8 cellular contexts compared by ENCODE assay signal in genomic region chr7:22445140-22445722, GRCh38. TPM values are rescaled to one million over a fixed set of nuclear protein-coding genes. Genes with fewer than 3 reads are reported as not detected.
DNase-seq lines count a peak whose midpoint lies in the region; ATAC-seq and TF ChIP-seq lines count a peak whose summit lies in the region.

No MANE protein-coding gene starts in this region.

- peak overlapping the region; percentile 50 for H3K27ac ChIP-seq in mammary epithelial cell (ENCODE audit: insufficient read depth, low read depth, low read length)
- H3K27ac ChIP-seq in vagina = peak overlapping the region; percentile 44

- ATAC-seq in GM18861 (IDR thresholded peaks at IDR 0.05; ENCODE audit: unreplicated experiment) = no peak

- TF ChIP-seq POLR2A in vagina (IDR thresholded peaks at IDR 0.05) = no peak

- DNase-seq in NCI-H146 (lab: John Stamatoyannopoulos, UW) = peak; percentile 57
- DNase-seq in NCI-H146 treated with DMSO at 0.1 percent for 48 hours (lab: John Stamatoyannopoulos, UW; ENCODE audit: unreplicated experiment) = no peak
- peak; percentile 29 for DNase-seq in Jurkat, Clone E6-1 (ENCODE audit: low read depth, low spot score)
- DNase-seq in mammary epithelial cell = peak; percentile 65
- DNase-seq in lung microvascular endothelial cell (ENCODE audit: low read depth in 2 of 2) = peak; percentile 69 to 100
- no peak for DNase-seq in vagina (ENCODE audit: extremely low spot score in 2 of 2)
- no peak for DNase-seq in NCI-H1694 (lab: John Stamatoyannopoulos, UW)

- H3K79me2 ChIP-seq in mammary epithelial cell (ENCODE audit: insufficient read depth, low read length) = no peaks in the 10 kb centered on the region

- no peaks in the 10 kb centered on the region for H4K20me1 ChIP-seq in mammary epithelial cell (ENCODE audit: insufficient read depth, low read length)

- WGBS in mammary epithelial cell (ENCODE audit: low coverage, missing lambda C conversion rate) = 29% methylated on average over 6 of the region's 14 CpGs

- H3K36me3 ChIP-seq in mammary epithelial cell (ENCODE audit: insufficient read depth, low read length) (no peaks in the 10 kb centered on the region), vagina (no peaks in the 10 kb centered on the region)

- H3K27me3 ChIP-seq in mammary epithelial cell (ENCODE audit: insufficient read depth, low read length) (no peaks in the 10 kb centered on the region), vagina (no peaks in the 10 kb centered on the region)

- BruUV-seq in mammary epithelial cell (replicated peaks; lab: Mats Ljungman, UMichigan) = no TSS peak

- H3K9me3 ChIP-seq in mammary epithelial cell (replicated peaks; ENCODE audit: insufficient read depth, low read length) (no peaks in the 10 kb centered on the region), vagina (no peaks in the 10 kb centered on the region)

- H3K9ac ChIP-seq in mammary epithelial cell (ENCODE audit: insufficient read depth, low read length) = no peak overlapping the region

- TF ChIP-seq CTCF in mammary epithelial cell (conservative IDR thresholded peaks at IDR 0.05 in 1 of 2, IDR thresholded peaks at IDR 0.05 in 1 of 2; ENCODE audit: extremely low read depth in 1 of 2, insufficient read depth in 1 of 2, low read depth in 1 of 2, low read length in 2 of 2) = no peak
- TF ChIP-seq CTCF in vagina (IDR thresholded peaks at IDR 0.05) = no peak

- peak overlapping the region; percentile 73 for H2AFZ ChIP-seq in mammary epithelial cell (ENCODE audit: low read depth, low read length)

- dilution Hi-C loops in mammary epithelial cell (cut with HindIII; ENCODE audit: low sequenced_read_pairs) = no loop called here

- peak overlapping the region; percentile 51 for H3K4me2 ChIP-seq in mammary epithelial cell (ENCODE audit: insufficient read depth, low read depth, low read length)

- CTCF ChIA-PET in mammary epithelial cell (lab: Charles Lee; ENCODE audit: low non-redundant PET) = interaction anchor here (0.6 kb wide), 1 partner anchor 12 kb away, joined by 4 read pairs; no protein-coding TSS in a partner anchor

- intact Hi-C loops in mammary epithelial cell (cut with micrococcal nuclease) = no loop called here
- intact Hi-C loops in vagina (cut with DNase I) = no loop called here

- H3K4me1 ChIP-seq in mammary epithelial cell (ENCODE audit: insufficient read depth, low read length) = peaks cover 22% of the 10 kb centered on the region
- H3K4me1 ChIP-seq in vagina = peaks cover 24% of the 10 kb centered on the region

- H3K4me3 ChIP-seq in Jurkat, Clone E6-1 (ENCODE audit: low read length) = no peak overlapping the region
- H3K4me3 ChIP-seq in mammary epithelial cell (replicated peaks in 1 of 3; ENCODE audit: insufficient read depth in 1 of 3, low read depth in 2 of 3, low read length in 3 of 3) = no peak overlapping the region
- no peak overlapping the region for H3K4me3 ChIP-seq in vagina

- in situ Hi-C loops in mammary epithelial cell (cut with MboI; ENCODE audit: low sequenced_read_pairs in 2 of 2) = loop anchor here in 1 of 2 donors (10.0 kb wide), 1 partner anchor 90 kb away; the partner anchor contains the start of gene RAPGEF5

RNA-seq across cellular contexts. Expression of gene STEAP1B, which starts 54.8 kb away (rescaled TPM):
- 5.4 TPM for polyA plus RNA-seq in Jurkat, Clone E6-1 (2012; ENCODE audit: insufficient read depth, insufficient read length)
- total RNA-seq in mammary epithelial cell (1 to 10 TPM in 1 of 2 donors, under 1 TPM in 1; 0.17 to 1.6 TPM), lung microvascular endothelial cell (2.2 and 8.1 TPM in 2 replicates), vagina (8.8 TPM)
- polyA plus RNA-seq in mammary epithelial cell = 0.26 TPM
- not detected for polyA minus RNA-seq in mammary epithelial cell

Comparison
In these comparisons a context has a peak if more than half of its experiments do, and no peak if none do; other contexts are left out.
1. DNase-seq: peak in NCI-H146 (single experiment), Jurkat, Clone E6-1 (single experiment), mammary epithelial cell (single experiment) and lung microvascular endothelial cell (2 of 2); none in NCI-H146 treated with DMSO at 0.1 percent for 48 hours (single experiment), vagina (0 of 2) and NCI-H1694 (single experiment).